Comparison of ENCODE assay signal across 1 cellular context in the genomic region with DNA sequence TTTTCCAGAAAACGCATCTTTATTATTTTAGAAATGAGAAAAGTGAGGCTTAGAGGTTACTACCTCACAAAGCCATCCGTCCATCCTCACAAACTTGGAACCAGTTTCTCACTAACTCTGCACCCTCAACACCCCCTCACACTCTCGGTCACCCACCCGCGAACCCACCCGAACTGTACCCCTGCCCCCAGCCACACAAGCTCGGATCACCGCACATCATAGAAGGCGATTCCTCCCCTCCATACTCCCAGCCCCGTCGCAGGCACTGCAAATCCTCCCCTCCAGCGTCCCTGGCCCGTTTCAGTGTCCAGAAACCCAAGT.
TF ChIP-seq lines count a peak whose summit lies in the region.

No MANE protein-coding gene starts in this region.

TF ChIP-seq in HEK293, 187 proteins besides CTCF, POLR2A, EP300 and RAD21 (continued from another document and continues in another):
- TF ChIP-seq, protein P1, sequence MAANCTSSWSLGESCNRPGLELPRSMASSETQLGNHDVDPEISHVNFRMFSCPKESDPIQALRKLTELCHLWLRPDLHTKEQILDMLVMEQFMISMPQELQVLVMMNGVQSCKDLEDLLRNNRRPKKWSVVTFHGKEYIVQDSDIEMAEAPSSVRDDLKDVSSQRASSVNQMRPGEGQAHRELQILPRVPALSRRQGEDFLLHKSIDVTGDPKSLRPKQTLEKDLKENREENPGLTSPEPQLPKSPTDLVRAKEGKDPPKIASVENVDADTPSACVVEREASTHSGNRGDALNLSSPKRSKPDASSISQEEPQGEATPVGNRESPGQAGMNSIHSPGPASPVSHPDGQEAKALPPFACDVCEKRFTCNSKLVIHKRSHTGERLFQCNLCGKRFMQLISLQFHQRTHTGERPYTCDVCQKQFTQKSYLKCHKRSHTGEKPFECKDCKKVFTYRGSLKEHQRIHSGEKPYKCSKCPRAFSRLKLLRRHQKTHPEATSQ (tag by site-specific recombination; IDR thresholded peaks at IDR 0.05), result no peak
- TF ChIP-seq, protein P2, sequence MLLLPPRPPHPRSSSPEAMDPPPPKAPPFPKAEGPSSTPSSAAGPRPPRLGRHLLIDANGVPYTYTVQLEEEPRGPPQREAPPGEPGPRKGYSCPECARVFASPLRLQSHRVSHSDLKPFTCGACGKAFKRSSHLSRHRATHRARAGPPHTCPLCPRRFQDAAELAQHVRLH (tag by site-specific recombination; IDR thresholded peaks at IDR 0.05), result no peak
- TF ChIP-seq, protein P3, sequence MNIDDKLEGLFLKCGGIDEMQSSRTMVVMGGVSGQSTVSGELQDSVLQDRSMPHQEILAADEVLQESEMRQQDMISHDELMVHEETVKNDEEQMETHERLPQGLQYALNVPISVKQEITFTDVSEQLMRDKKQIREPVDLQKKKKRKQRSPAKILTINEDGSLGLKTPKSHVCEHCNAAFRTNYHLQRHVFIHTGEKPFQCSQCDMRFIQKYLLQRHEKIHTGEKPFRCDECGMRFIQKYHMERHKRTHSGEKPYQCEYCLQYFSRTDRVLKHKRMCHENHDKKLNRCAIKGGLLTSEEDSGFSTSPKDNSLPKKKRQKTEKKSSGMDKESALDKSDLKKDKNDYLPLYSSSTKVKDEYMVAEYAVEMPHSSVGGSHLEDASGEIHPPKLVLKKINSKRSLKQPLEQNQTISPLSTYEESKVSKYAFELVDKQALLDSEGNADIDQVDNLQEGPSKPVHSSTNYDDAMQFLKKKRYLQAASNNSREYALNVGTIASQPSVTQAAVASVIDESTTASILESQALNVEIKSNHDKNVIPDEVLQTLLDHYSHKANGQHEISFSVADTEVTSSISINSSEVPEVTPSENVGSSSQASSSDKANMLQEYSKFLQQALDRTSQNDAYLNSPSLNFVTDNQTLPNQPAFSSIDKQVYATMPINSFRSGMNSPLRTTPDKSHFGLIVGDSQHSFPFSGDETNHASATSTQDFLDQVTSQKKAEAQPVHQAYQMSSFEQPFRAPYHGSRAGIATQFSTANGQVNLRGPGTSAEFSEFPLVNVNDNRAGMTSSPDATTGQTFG (tag by site-specific recombination; IDR thresholded peaks at IDR 0.05; ENCODE audit: borderline replicate concordance), result no peak
- TF ChIP-seq, protein P4, sequence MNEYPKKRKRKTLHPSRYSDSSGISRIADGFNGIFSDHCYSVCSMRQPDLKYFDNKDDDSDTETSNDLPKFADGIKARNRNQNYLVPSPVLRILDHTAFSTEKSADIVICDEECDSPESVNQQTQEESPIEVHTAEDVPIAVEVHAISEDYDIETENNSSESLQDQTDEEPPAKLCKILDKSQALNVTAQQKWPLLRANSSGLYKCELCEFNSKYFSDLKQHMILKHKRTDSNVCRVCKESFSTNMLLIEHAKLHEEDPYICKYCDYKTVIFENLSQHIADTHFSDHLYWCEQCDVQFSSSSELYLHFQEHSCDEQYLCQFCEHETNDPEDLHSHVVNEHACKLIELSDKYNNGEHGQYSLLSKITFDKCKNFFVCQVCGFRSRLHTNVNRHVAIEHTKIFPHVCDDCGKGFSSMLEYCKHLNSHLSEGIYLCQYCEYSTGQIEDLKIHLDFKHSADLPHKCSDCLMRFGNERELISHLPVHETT (tag by site-specific recombination; IDR thresholded peaks at IDR 0.05), result no peak
- TF ChIP-seq HOXD13 (CRISPR knock-in tag; IDR thresholded peaks at IDR 0.05; ENCODE audit: borderline replicate concordance) (no peak), TCF7L2 (IDR thresholded peaks at IDR 0.05; ENCODE audit: borderline replicate concordance, low read depth, low read length) (no peak), GLIS2 (tag by site-specific recombination; IDR thresholded peaks at IDR 0.05) (peak; percentile 56; the same call in 1 of the 2 replicates), ZNF629 (tag by site-specific recombination; IDR thresholded peaks at IDR 0.05) (no peak), FEZF1 (tag by site-specific recombination; IDR thresholded peaks at IDR 0.05) (no peak), ZSCAN16 (tag by site-specific recombination; IDR thresholded peaks at IDR 0.05) (no peak), ZBTB1 (tag by site-specific recombination; IDR thresholded peaks at IDR 0.05) (no peak), ZNF600 (tag by site-specific recombination; IDR thresholded peaks at IDR 0.05) (no peak), ZNF157 (tag by site-specific recombination; IDR thresholded peaks at IDR 0.05) (peak; percentile 46; the same call in 1 of the 2 replicates), ZNF341 (tag by site-specific recombination; IDR thresholded peaks at IDR 0.05; ENCODE audit: low read depth) (no peak), ZNF561 (tag by site-specific recombination; IDR thresholded peaks at IDR 0.05; ENCODE audit: borderline replicate concordance) (no peak), ZNF660 (tag by site-specific recombination; IDR thresholded peaks at IDR 0.05) (no peak), YY2 (tag by site-specific recombination; IDR thresholded peaks at IDR 0.05) (peak; percentile 15; the same call in 1 of the 2 replicates), ZNF114 (tag by site-specific recombination; IDR thresholded peaks at IDR 0.05) (no peak), ZNF335 (tag by site-specific recombination; conservative IDR thresholded peaks at IDR 0.05) (peak; percentile 88), ZNF138 (tag by site-specific recombination; IDR thresholded peaks at IDR 0.05; ENCODE audit: borderline replicate concordance) (no peak), ZSCAN23 (tag by site-specific recombination; IDR thresholded peaks at IDR 0.05) (no peak), ZBTB17 (tag by site-specific recombination; IDR thresholded peaks at IDR 0.05) (no peak), SP2 (tag by site-specific recombination; IDR thresholded peaks at IDR 0.05) (no peak)
- TF ChIP-seq, protein P5, sequence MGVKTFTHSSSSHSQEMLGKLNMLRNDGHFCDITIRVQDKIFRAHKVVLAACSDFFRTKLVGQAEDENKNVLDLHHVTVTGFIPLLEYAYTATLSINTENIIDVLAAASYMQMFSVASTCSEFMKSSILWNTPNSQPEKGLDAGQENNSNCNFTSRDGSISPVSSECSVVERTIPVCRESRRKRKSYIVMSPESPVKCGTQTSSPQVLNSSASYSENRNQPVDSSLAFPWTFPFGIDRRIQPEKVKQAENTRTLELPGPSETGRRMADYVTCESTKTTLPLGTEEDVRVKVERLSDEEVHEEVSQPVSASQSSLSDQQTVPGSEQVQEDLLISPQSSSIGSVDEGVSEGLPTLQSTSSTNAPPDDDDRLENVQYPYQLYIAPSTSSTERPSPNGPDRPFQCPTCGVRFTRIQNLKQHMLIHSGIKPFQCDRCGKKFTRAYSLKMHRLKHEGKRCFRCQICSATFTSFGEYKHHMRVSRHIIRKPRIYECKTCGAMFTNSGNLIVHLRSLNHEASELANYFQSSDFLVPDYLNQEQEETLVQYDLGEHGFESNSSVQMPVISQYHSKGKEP (tag by site-specific recombination; IDR thresholded peaks at IDR 0.05), result no peak
- TF ChIP-seq, protein P6, sequence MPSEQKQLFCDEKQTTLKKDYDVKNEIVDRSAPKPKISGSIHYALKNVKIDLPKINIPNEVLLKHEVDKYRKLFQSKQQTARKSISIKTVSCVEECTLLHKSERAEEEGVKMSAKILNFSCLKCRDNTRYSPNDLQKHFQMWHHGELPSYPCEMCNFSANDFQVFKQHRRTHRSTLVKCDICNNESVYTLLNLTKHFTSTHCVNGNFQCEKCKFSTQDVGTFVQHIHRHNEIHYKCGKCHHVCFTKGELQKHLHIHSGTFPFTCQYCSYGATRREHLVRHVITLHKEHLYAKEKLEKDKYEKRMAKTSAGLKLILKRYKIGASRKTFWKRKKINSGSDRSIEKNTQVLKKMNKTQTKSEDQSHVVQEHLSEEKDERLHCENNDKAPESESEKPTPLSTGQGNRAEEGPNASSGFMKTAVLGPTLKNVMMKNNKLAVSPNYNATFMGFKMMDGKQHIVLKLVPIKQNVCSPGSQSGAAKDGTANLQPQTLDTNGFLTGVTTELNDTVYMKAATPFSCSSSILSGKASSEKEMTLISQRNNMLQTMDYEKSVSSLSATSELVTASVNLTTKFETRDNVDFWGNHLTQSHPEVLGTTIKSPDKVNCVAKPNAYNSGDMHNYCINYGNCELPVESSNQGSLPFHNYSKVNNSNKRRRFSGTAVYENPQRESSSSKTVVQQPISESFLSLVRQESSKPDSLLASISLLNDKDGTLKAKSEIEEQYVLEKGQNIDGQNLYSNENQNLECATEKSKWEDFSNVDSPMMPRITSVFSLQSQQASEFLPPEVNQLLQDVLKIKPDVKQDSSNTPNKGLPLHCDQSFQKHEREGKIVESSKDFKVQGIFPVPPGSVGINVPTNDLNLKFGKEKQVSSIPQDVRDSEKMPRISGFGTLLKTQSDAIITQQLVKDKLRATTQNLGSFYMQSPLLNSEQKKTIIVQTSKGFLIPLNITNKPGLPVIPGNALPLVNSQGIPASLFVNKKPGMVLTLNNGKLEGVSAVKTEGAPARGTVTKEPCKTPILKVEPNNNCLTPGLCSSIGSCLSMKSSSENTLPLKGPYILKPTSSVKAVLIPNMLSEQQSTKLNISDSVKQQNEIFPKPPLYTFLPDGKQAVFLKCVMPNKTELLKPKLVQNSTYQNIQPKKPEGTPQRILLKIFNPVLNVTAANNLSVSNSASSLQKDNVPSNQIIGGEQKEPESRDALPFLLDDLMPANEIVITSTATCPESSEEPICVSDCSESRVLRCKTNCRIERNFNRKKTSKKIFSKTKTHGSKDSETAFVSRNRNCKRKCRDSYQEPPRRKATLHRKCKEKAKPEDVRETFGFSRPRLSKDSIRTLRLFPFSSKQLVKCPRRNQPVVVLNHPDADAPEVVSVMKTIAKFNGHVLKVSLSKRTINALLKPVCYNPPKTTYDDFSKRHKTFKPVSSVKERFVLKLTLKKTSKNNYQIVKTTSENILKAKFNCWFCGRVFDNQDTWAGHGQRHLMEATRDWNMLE (tag by site-specific recombination; conservative IDR thresholded peaks at IDR 0.05; ENCODE audit: low read depth), result no peak
- TF ChIP-seq, protein P7, sequence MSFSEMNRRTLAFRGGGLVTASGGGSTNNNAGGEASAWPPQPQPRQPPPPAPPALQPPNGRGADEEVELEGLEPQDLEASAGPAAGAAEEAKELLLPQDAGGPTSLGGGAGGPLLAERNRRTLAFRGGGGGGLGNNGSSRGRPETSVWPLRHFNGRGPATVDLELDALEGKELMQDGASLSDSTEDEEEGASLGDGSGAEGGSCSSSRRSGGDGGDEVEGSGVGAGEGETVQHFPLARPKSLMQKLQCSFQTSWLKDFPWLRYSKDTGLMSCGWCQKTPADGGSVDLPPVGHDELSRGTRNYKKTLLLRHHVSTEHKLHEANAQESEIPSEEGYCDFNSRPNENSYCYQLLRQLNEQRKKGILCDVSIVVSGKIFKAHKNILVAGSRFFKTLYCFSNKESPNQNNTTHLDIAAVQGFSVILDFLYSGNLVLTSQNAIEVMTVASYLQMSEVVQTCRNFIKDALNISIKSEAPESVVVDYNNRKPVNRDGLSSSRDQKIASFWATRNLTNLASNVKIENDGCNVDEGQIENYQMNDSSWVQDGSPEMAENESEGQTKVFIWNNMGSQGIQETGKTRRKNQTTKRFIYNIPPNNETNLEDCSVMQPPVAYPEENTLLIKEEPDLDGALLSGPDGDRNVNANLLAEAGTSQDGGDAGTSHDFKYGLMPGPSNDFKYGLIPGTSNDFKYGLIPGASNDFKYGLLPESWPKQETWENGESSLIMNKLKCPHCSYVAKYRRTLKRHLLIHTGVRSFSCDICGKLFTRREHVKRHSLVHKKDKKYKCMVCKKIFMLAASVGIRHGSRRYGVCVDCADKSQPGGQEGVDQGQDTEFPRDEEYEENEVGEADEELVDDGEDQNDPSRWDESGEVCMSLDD (tag by site-specific recombination; IDR thresholded peaks at IDR 0.05), result peak; percentile 44; the same call in 1 of the 2 replicates
- TF ChIP-seq, protein P8, sequence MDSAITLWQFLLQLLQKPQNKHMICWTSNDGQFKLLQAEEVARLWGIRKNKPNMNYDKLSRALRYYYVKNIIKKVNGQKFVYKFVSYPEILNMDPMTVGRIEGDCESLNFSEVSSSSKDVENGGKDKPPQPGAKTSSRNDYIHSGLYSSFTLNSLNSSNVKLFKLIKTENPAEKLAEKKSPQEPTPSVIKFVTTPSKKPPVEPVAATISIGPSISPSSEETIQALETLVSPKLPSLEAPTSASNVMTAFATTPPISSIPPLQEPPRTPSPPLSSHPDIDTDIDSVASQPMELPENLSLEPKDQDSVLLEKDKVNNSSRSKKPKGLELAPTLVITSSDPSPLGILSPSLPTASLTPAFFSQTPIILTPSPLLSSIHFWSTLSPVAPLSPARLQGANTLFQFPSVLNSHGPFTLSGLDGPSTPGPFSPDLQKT (IDR thresholded peaks at IDR 0.05; ENCODE audit: borderline replicate concordance, low read depth, low read length), result no peak
- TF ChIP-seq, protein P9, sequence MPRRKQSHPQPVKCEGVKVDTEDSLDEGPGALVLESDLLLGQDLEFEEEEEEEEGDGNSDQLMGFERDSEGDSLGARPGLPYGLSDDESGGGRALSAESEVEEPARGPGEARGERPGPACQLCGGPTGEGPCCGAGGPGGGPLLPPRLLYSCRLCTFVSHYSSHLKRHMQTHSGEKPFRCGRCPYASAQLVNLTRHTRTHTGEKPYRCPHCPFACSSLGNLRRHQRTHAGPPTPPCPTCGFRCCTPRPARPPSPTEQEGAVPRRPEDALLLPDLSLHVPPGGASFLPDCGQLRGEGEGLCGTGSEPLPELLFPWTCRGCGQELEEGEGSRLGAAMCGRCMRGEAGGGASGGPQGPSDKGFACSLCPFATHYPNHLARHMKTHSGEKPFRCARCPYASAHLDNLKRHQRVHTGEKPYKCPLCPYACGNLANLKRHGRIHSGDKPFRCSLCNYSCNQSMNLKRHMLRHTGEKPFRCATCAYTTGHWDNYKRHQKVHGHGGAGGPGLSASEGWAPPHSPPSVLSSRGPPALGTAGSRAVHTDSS (tag by site-specific recombination; IDR thresholded peaks at IDR 0.05), result no peak
- TF ChIP-seq, protein P10, sequence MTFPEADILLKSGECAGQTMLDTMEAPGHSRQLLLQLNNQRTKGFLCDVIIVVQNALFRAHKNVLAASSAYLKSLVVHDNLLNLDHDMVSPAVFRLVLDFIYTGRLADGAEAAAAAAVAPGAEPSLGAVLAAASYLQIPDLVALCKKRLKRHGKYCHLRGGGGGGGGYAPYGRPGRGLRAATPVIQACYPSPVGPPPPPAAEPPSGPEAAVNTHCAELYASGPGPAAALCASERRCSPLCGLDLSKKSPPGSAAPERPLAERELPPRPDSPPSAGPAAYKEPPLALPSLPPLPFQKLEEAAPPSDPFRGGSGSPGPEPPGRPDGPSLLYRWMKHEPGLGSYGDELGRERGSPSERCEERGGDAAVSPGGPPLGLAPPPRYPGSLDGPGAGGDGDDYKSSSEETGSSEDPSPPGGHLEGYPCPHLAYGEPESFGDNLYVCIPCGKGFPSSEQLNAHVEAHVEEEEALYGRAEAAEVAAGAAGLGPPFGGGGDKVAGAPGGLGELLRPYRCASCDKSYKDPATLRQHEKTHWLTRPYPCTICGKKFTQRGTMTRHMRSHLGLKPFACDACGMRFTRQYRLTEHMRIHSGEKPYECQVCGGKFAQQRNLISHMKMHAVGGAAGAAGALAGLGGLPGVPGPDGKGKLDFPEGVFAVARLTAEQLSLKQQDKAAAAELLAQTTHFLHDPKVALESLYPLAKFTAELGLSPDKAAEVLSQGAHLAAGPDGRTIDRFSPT (tag by site-specific recombination; IDR thresholded peaks at IDR 0.05), result no peak
- TF ChIP-seq, protein P11, sequence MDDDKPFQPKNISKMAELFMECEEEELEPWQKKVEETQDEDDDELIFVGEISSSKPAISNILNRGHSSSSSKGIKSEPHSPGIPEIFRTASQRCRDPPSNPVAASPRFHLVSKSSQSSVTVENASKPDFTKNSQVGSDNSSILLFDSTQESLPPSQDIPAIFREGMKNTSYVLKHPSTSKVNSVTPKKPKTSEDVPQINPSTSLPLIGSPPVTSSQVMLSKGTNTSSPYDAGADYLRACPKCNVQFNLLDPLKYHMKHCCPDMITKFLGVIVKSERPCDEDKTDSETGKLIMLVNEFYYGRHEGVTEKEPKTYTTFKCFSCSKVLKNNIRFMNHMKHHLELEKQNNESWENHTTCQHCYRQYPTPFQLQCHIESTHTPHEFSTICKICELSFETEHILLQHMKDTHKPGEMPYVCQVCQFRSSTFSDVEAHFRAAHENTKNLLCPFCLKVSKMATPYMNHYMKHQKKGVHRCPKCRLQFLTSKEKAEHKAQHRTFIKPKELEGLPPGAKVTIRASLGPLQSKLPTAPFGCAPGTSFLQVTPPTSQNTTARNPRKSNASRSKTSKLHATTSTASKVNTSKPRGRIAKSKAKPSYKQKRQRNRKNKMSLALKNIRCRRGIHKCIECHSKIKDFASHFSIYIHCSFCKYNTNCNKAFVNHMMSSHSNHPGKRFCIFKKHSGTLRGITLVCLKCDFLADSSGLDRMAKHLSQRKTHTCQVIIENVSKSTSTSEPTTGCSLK (tag by site-specific recombination; IDR thresholded peaks at IDR 0.05), result no peak
